In the genomic region with DNA sequence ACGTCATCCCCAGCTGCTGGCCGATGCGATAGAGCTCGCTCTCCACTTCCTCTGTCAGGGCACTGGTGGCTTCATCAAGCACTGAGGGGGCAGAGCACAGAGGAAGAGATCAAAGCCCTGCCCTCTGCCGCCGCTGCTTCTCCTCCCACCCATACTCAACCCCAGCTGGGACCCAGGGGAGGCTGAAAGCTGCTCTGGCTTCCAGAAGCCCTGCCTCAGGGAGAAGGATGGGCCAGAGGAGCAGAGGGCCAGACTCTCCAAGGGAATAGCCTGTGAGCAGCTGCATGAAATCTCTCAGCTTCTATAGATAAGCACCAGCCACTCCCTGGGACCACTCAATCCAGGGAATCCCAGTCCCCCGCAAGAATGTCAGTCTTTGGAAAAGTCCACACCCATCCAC, we compare ENCODE assay signal across 28 cellular contexts. TPM values are rescaled to one million over a fixed set of nuclear protein-coding genes. Genes with fewer than 3 reads are reported as not detected.
"Had no signal": no experiment of that assay in that cellular context is flagged by ENCODE, and none has a peak within 500 bp of the region (broad histone marks: within the 10 kb centered on the region; RNA-seq: fewer than 3 reads in every experiment).

No MANE protein-coding gene starts in this region.

- H3K4me1 ChIP-seq: right atrium auricular region, testis, upper lobe of right lung, vagina had no signal

- H3K27ac ChIP-seq: coronary artery, neutrophil, right atrium auricular region, testis, tibial nerve, upper lobe of right lung, vagina had no signal

- H3K4me2 ChIP-seq: smooth muscle cell had no signal

- H3K9me3 ChIP-seq: neutrophil, right atrium auricular region, testis, tibial nerve, upper lobe of right lung, vagina had no signal

- H3K27me3 ChIP-seq: neutrophil, right atrium auricular region, testis, tibial nerve, upper lobe of right lung, vagina had no signal

- H3K4me3 ChIP-seq: coronary artery, lung, right atrium auricular region, smooth muscle cell, testis, tibial nerve, upper lobe of right lung, vagina had no signal

- DNase-seq: effector CD4-positive, alpha-beta T cell; endodermal cell; foreskin melanocyte; head of caudate nucleus; hippocampal formation; left colon; left ventricle myocardium superior; mesenchymal stem cell; midbrain; naive thymus-derived CD4-positive, alpha-beta T cell; nephron progenitor cell; stimulated activated CD4-positive, alpha-beta T cell treated with anti-CD3 and anti-CD28 coated beads, Interleukin-4, amount 100 ng/mL, for 24 hours; stimulated activated naive CD4-positive, alpha-beta T cell; testis; upper lobe of right lung had no signal

- ATAC-seq: left colon; left ventricle myocardium superior; naive thymus-derived CD4-positive, alpha-beta T cell; upper lobe of right lung had no signal

RNA-seq across cellular contexts. Expression of gene VSX2, which starts 47.5 kb away (rescaled TPM):
- total RNA-seq: cerebellum; dermis microvascular lymphatic vessel endothelial cell; endodermal cell; kidney epithelial cell; left colon; left ventricle myocardium superior; lung; naive thymus-derived CD4-positive, alpha-beta T cell; osteocyte; pulmonary artery endothelial cell; right atrium auricular region; smooth muscle cell; tibial nerve; upper lobe of right lung; vagina had no signal
- polyA plus RNA-seq: esophagus; lung; naive thymus-derived CD4-positive, alpha-beta T cell; smooth muscle cell had no signal
